In genomic region chr1:235093013-235093618, GRCh38 we compare ENCODE assay signal across 8 cellular contexts. TPM values are rescaled to one million over a fixed set of nuclear protein-coding genes. Genes with fewer than 3 reads are reported as not detected.
DNase-seq lines count a peak whose midpoint lies in the region; ATAC-seq and TF ChIP-seq lines count a peak whose summit lies in the region.

No MANE protein-coding gene starts in this region.

- ATAC-seq in GM21528 (IDR thresholded peaks at IDR 0.05; ENCODE audit: low FRiP score, unreplicated experiment) = no peak
- no peak for ATAC-seq in HG02884 (IDR thresholded peaks at IDR 0.05; ENCODE audit: unreplicated experiment)
- no peak for ATAC-seq in GM21515 (IDR thresholded peaks at IDR 0.05; ENCODE audit: unreplicated experiment)

- peaks cover 0 to 12% (median 0%) of the 10 kb centered on the region in 4 donors for H3K4me1 ChIP-seq in Peyer's patch

- no peaks in the 10 kb centered on the region for H3K9me2 ChIP-seq in neural cell (ENCODE audit: insufficient read depth, low read length)

- H3F3A ChIP-seq in neural cell (ENCODE audit: insufficient read depth, low read length, poor library complexity, severe bottlenecking) = no peaks in the 10 kb centered on the region

- peak in 3 of 6 experiments; percentile 27 to 36 (median 32) for TF ChIP-seq CTCF in Peyer's patch (IDR thresholded peaks at IDR 0.05)
- peak; percentile 48 for TF ChIP-seq CTCF in fibroblast of the aortic adventitia (IDR thresholded peaks at IDR 0.05; ENCODE audit: insufficient read depth, low read length)
- TF ChIP-seq CTCF in neural cell (IDR thresholded peaks at IDR 0.05; ENCODE audit: poor library complexity, severe bottlenecking) = no peak

- H3K9me3 ChIP-seq in Peyer's patch (no peaks in the 10 kb centered on the region), neural cell (ENCODE audit: low read length) (no peaks in the 10 kb centered on the region)

- no peaks in the 10 kb centered on the region for H4K20me1 ChIP-seq in neural cell (ENCODE audit: insufficient read depth)

- no peak for TF ChIP-seq POLR2A in Peyer's patch (IDR thresholded peaks at IDR 0.05)

- H3K4me3 ChIP-seq in Peyer's patch (peak overlapping the region in 1 of 4 donors; percentile 8), fibroblast of the aortic adventitia (ENCODE audit: low read depth, low read length) (no peak overlapping the region), neural cell (ENCODE audit: low read length) (peak overlapping the region; percentile 25)

- TF ChIP-seq EP300 in neural cell (conservative IDR thresholded peaks at IDR 0.05; ENCODE audit: poor library complexity, severe bottlenecking) = no peak

- H3K27ac ChIP-seq in Peyer's patch = no peak overlapping the region
- H3K27ac ChIP-seq in neural cell (ENCODE audit: low read length) = peak overlapping the region; percentile 33

- DNase-seq in activated effector memory CD4-positive, alpha-beta T cell treated with anti-CD3 and anti-CD28 coated beads, Interleukin-2, amount 50 U/mL, for 16 hours = peak; percentile 53
- DNase-seq in activated effector memory CD4-positive, alpha-beta T cell treated with Interleukin-2 at 50 U/mL for 16 hours = no peak
- DNase-seq in Peyer's patch (peak in 2 of 3 donors; percentile 55), fibroblast of the aortic adventitia (ENCODE audit: low read depth) (peak; percentile 79)

- H3K4me2 ChIP-seq in neural cell (ENCODE audit: low read length) = peak overlapping the region; percentile 12

- H3K79me2 ChIP-seq in neural cell (replicated peaks; ENCODE audit: insufficient read depth, low read length) = no peaks in the 10 kb centered on the region

- peak overlapping the region; percentile 59 for H2AFZ ChIP-seq in neural cell (ENCODE audit: low read depth, low read length)

- H3K27me3 ChIP-seq in Peyer's patch = no peaks in the 10 kb centered on the region
- no peaks in the 10 kb centered on the region for H3K27me3 ChIP-seq in neural cell (ENCODE audit: insufficient read depth, low read depth, low read length)

- H3K9ac ChIP-seq in neural cell (ENCODE audit: low read length) = peak overlapping the region; percentile 47

- TF ChIP-seq RAD21 in neural cell (conservative IDR thresholded peaks at IDR 0.05) = peak; percentile 71

- H3K36me3 ChIP-seq in Peyer's patch = no peaks in the 10 kb centered on the region
- no peaks in the 10 kb centered on the region for H3K36me3 ChIP-seq in neural cell (ENCODE audit: insufficient read depth, low read length)

TF ChIP-seq in neural cell, 6 proteins besides CTCF, POLR2A, EP300 and RAD21:
- TF ChIP-seq SMC3 (conservative IDR thresholded peaks at IDR 0.05; ENCODE audit: poor library complexity) = peak; percentile 68
- no peak for TF ChIP-seq MXI1 (conservative IDR thresholded peaks at IDR 0.05; ENCODE audit: poor library complexity, severe bottlenecking)

RNA-seq across cellular contexts. Expression of gene TOMM20, which starts 35.5 kb away (rescaled TPM):
- total RNA-seq in Peyer's patch (10 to 100 TPM; 38.0 to 44.3 (median 42.8) TPM), fibroblast of the aortic adventitia (ENCODE audit: low replicate concordance) (96.5 and 107 TPM in 2 replicates)
- polyA plus RNA-seq in neural cell = 170 and 175 TPM in 2 replicates
- polyA minus RNA-seq in neural cell = 176 and 197 TPM in 2 replicates
